11 cellular contexts compared by ENCODE assay signal in the genomic region with DNA sequence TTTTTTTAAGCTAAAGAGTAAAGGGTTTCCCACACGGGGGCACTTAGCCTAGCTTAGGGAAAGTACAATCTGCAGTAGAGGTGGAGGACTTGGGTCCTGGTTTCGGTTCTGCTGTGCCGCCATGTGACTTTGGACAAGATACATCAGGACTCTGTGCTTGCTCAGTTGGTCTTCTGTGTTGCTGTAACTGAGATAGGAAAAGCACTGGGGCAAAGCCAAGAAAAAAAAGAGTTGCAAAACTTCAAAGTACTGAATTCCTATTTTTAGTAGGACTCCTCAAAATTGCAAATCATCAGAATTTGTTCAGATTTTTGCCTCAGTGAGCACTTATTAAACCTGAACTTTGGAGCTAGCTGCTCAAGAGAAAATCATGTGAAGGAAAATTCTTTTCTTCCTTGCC. TPM values are rescaled to one million over a fixed set of nuclear protein-coding genes. Genes with fewer than 3 reads are reported as not detected.
DNase-seq lines count a peak whose midpoint lies in the region; ATAC-seq and TF ChIP-seq lines count a peak whose summit lies in the region.
"Had no signal": no experiment of that assay in that cellular context is flagged by ENCODE, and none has a peak within 500 bp of the region (broad histone marks: within the 10 kb centered on the region; RNA-seq: fewer than 3 reads in every experiment).

No MANE protein-coding gene starts in this region.

- no peaks in the 10 kb centered on the region for H3K4me1 Mint-ChIP-seq in activated naive CD4-positive, alpha-beta T cell treated with anti-CD3 and anti-CD28 coated beads, Interleukin-2, amount 10 ng/mL, durations not matched to agents 7 days and 5 days
- no peaks in the 10 kb centered on the region for H3K4me1 Mint-ChIP-seq in osteocyte (ENCODE audit: unreplicated experiment)
- H3K4me1 Mint-ChIP-seq: CD4-positive, alpha-beta memory T cell had no signal

- H3K4me3 ChIP-seq in BLaER1 treated with 17β-estradiol and CSF1 and Interleukin-3, amounts not matched to agents 10 nM and 100 nM: no peak overlapping the region; a peak in 1 of 20 replicates
- H3K4me3 ChIP-seq in neuron (ENCODE audit: low read length): no peak overlapping the region
- H3K4me3 ChIP-seq: MG63 had no signal

- H4K20me1 ChIP-seq in BLaER1 treated with 17β-estradiol and CSF1 and Interleukin-3, amounts not matched to agents 10 nM and 100 nM: no peaks in the 10 kb centered on the region

- ATAC-seq in foreskin keratinocyte: no peak

- H3K36me3 Mint-ChIP-seq in activated naive CD4-positive, alpha-beta T cell treated with anti-CD3 and anti-CD28 coated beads, Interleukin-2, amount 10 ng/mL, durations not matched to agents 7 days and 5 days: no peaks in the 10 kb centered on the region
- no peaks in the 10 kb centered on the region for H3K36me3 Mint-ChIP-seq in osteocyte (ENCODE audit: unreplicated experiment)
- H3K36me3 Mint-ChIP-seq: CD4-positive, alpha-beta memory T cell had no signal

- no peaks in the 10 kb centered on the region for H3K9me3 Mint-ChIP-seq in activated naive CD4-positive, alpha-beta T cell treated with anti-CD3 and anti-CD28 coated beads, Interleukin-2, amount 10 ng/mL, durations not matched to agents 7 days and 5 days
- H3K9me3 Mint-ChIP-seq in osteocyte (ENCODE audit: unreplicated experiment): no peaks in the 10 kb centered on the region
- H3K9me3 Mint-ChIP-seq: CD4-positive, alpha-beta memory T cell had no signal

- H3K4me3 Mint-ChIP-seq in activated naive CD4-positive, alpha-beta T cell treated with anti-CD3 and anti-CD28 coated beads, Interleukin-2, amount 10 ng/mL, durations not matched to agents 7 days and 5 days: no peak overlapping the region
- H3K4me3 Mint-ChIP-seq in osteocyte (ENCODE audit: unreplicated experiment): no peak overlapping the region
- H3K4me3 Mint-ChIP-seq: CD4-positive, alpha-beta memory T cell had no signal

- H3K9me3 ChIP-seq in BLaER1 treated with 17β-estradiol and CSF1 and Interleukin-3, amounts not matched to agents 10 nM and 100 nM (replicated peaks in 1 of 11): no peaks in the 10 kb centered on the region
- H3K9me3 ChIP-seq in neuron (ENCODE audit: low read length): no peaks in the 10 kb centered on the region
- H3K9me3 ChIP-seq: MG63 had no signal

- DNase-seq in NOMO-1 treated with dmso at 0.1 percent for 144 hours (lab: John Stamatoyannopoulos, UW; ENCODE audit: unreplicated experiment): peak; percentile 46
- DNase-seq in foreskin keratinocyte: no peak
- DNase-seq in activated naive CD4-positive, alpha-beta T cell treated with anti-CD3 and anti-CD28 coated beads, Interleukin-2, amount 10 ng/mL, durations not matched to agents 7 days and 5 days: no peak
- no peak for DNase-seq in DMS79 (lab: John Stamatoyannopoulos, UW)
- DNase-seq in osteocyte (ENCODE audit: extremely low spot score, unreplicated experiment): no peak
- DNase-seq in D341Med (ENCODE audit: low spot score): no peak
- DNase-seq: CD4-positive, alpha-beta memory T cell; MG63; occipital lobe had no signal

- peak overlapping the region in 8 of 11 experiments; percentile 3 to 77 (median 54); a peak in 16 of 22 replicates for H3K27ac ChIP-seq in BLaER1 treated with 17β-estradiol and CSF1 and Interleukin-3, amounts not matched to agents 10 nM and 100 nM
- peak overlapping the region; percentile 4 for H3K27ac ChIP-seq in foreskin keratinocyte

- no peaks in the 10 kb centered on the region for H3K27me3 ChIP-seq in BLaER1 treated with 17β-estradiol and CSF1 and Interleukin-3, amounts not matched to agents 10 nM and 100 nM
- H3K27me3 ChIP-seq in foreskin keratinocyte (no peaks in the 10 kb centered on the region), neuron (ENCODE audit: insufficient read depth, low read length) (no peaks in the 10 kb centered on the region)
- H3K27me3 ChIP-seq: MG63 had no signal

- TF ChIP-seq CTCF in foreskin keratinocyte (conservative IDR thresholded peaks at IDR 0.05) (no peak), osteocyte (IDR thresholded peaks at IDR 0.05) (no peak)

- peak overlapping the region; percentile 9 for H2AFZ ChIP-seq in neuron (ENCODE audit: low read depth, low read length)

- no peak overlapping the region for H3K27ac Mint-ChIP-seq in activated naive CD4-positive, alpha-beta T cell treated with anti-CD3 and anti-CD28 coated beads, Interleukin-2, amount 10 ng/mL, durations not matched to agents 7 days and 5 days
- no peak overlapping the region for H3K27ac Mint-ChIP-seq in osteocyte (ENCODE audit: unreplicated experiment)
- H3K27ac Mint-ChIP-seq: CD4-positive, alpha-beta memory T cell had no signal

- H3K9ac ChIP-seq in BLaER1 treated with 17β-estradiol and CSF1 and Interleukin-3, amounts not matched to agents 10 nM and 100 nM: peak overlapping the region in 3 of 11 experiments; percentile 51 to 71 (median 54); a peak in 6 of 22 replicates

- H3K27me3 Mint-ChIP-seq in activated naive CD4-positive, alpha-beta T cell treated with anti-CD3 and anti-CD28 coated beads, Interleukin-2, amount 10 ng/mL, durations not matched to agents 7 days and 5 days: peaks cover 8% of the 10 kb centered on the region
- H3K27me3 Mint-ChIP-seq in osteocyte (ENCODE audit: unreplicated experiment): peaks cover 8% of the 10 kb centered on the region

- H3K4me1 ChIP-seq in BLaER1 treated with 17β-estradiol and CSF1 and Interleukin-3, amounts not matched to agents 10 nM and 100 nM: peaks cover 20 to 92% (median 26%) of the 10 kb centered on the region in 10 experiments
- H3K4me1 ChIP-seq in foreskin keratinocyte: peaks cover 4% of the 10 kb centered on the region
- H3K4me1 ChIP-seq in neuron (ENCODE audit: insufficient read depth, low read length): no peaks in the 10 kb centered on the region

- CTCF ChIA-PET in activated naive CD4-positive, alpha-beta T cell treated with anti-CD3 and anti-CD28 coated beads, Interleukin-2, amount 10 ng/mL, durations not matched to agents 7 days and 5 days (lab: Charles Lee): no interaction called here

- H3K4me2 ChIP-seq in BLaER1 treated with 17β-estradiol and CSF1 and Interleukin-3, amounts not matched to agents 10 nM and 100 nM: peak overlapping the region; percentile 33 to 85 (median 54)

- H3K36me3 ChIP-seq in BLaER1 treated with 17β-estradiol and CSF1 and Interleukin-3, amounts not matched to agents 10 nM and 100 nM: no peaks in the 10 kb centered on the region
- no peaks in the 10 kb centered on the region for H3K36me3 ChIP-seq in neuron (ENCODE audit: insufficient read depth, low read length)
- H3K36me3 ChIP-seq: MG63 had no signal

RNA-seq across cellular contexts. Expression of gene PPP1R21, which starts 6.9 kb away (rescaled TPM):
- total RNA-seq in foreskin keratinocyte (15.2 and 16.6 TPM in 2 replicates), osteocyte (16.6 and 18.5 TPM in 2 replicates)
- 10.0 and 11.1 TPM in 2 replicates for polyA plus RNA-seq in foreskin keratinocyte
